ENCODE assay signal across 10 cellular contexts in genomic region chr13:25267715-25268114, GRCh38. TPM values are rescaled to one million over a fixed set of nuclear protein-coding genes. Genes with fewer than 3 reads are reported as not detected.
DNase-seq lines count a peak whose midpoint lies in the region; ATAC-seq and TF ChIP-seq lines count a peak whose summit lies in the region.
"Had no signal": no experiment of that assay in that cellular context is flagged by ENCODE, and none has a peak within 500 bp of the region (broad histone marks: within the 10 kb centered on the region; RNA-seq: fewer than 3 reads in every experiment).

No MANE protein-coding gene starts in this region.

- TF ChIP-seq POLR2A in gastrocnemius medialis (IDR thresholded peaks at IDR 0.05): no peak

- H3K9me3 Mint-ChIP-seq in glutamatergic neuron (ENCODE audit: unreplicated experiment): no peaks in the 10 kb centered on the region

- in situ Hi-C loops in gastrocnemius medialis (cut with MboI; ENCODE audit: low sequenced_read_pairs in 4 of 4): no loop called here

- H3K27ac ChIP-seq in gastrocnemius medialis: no peak overlapping the region

- TF ChIP-seq CTCF in BJ (IDR thresholded peaks at IDR 0.05; ENCODE audit: insufficient read depth, low read depth, low read length) (peak; percentile 32; the same call in 1 of the 2 replicates), GM12875 (IDR thresholded peaks at IDR 0.05; ENCODE audit: borderline replicate concordance, insufficient read depth, low read depth, low read length) (peak; percentile 13; the same call in 1 of the 2 replicates), glutamatergic neuron (IDR thresholded peaks at IDR 0.05; ENCODE audit: partially characterized antibody, unreplicated experiment) (no peak), gastrocnemius medialis (IDR thresholded peaks at IDR 0.05 in 4 of 5, conservative IDR thresholded peaks at IDR 0.05 in 1 of 5) (no peak)

- CTCF ChIA-PET in BJ (lab: Yijun Ruan, JAX): interaction anchor here (1.3 kb wide), 1 partner anchor 19 kb away, joined by 3 read pairs; no protein-coding TSS in a partner anchor

- H3K27me3 ChIP-seq in BJ (ENCODE audit: control insufficient read depth, insufficient read depth, low read length) (no peaks in the 10 kb centered on the region), gastrocnemius medialis (no peaks in the 10 kb centered on the region)

- peaks cover 12% of the 10 kb centered on the region for H3K4me1 Mint-ChIP-seq in glutamatergic neuron (ENCODE audit: low read depth, unreplicated experiment)

- no peak for DNase-seq in BJ (ENCODE audit: low read depth)
- peak; percentile 14 for DNase-seq in SW480 (ENCODE audit: low spot score)
- no peak for DNase-seq in glutamatergic neuron
- no peak for DNase-seq in gastrocnemius medialis
- DNase-seq: NCI-H1930; stimulated activated CD4-positive, alpha-beta T cell treated with anti-CD3 and anti-CD28 coated beads, Interleukin-4, amount 100 ng/mL, for 24 hours had no signal

- intact Hi-C loops in gastrocnemius medialis (cut with DNase I; ENCODE audit: low total_unique reads): no loop called here

- peak overlapping the region; percentile 7 for H3K27ac Mint-ChIP-seq in glutamatergic neuron (ENCODE audit: unreplicated experiment)

- H3K9me3 ChIP-seq in gastrocnemius medialis: no peaks in the 10 kb centered on the region

- peaks cover 4% of the 10 kb centered on the region for H3K27me3 Mint-ChIP-seq in glutamatergic neuron (ENCODE audit: unreplicated experiment)

- no peak overlapping the region for H3K4me3 ChIP-seq in BJ (ENCODE audit: low read depth, low read length)
- H3K4me3 ChIP-seq in GM12875 (ENCODE audit: low read depth, low read length): no peak overlapping the region
- H3K4me3 ChIP-seq in gastrocnemius medialis: no peak overlapping the region

- H3K4me1 ChIP-seq in gastrocnemius medialis: no peaks in the 10 kb centered on the region

- ATAC-seq in gastrocnemius medialis (no peak), HG02759 (IDR thresholded peaks at IDR 0.05; ENCODE audit: unreplicated experiment) (no peak), HG03135 (IDR thresholded peaks at IDR 0.05; ENCODE audit: unreplicated experiment) (no peak), GM21576 (IDR thresholded peaks at IDR 0.05; ENCODE audit: unreplicated experiment) (no peak)

- no peak overlapping the region for H3K4me3 Mint-ChIP-seq in glutamatergic neuron (ENCODE audit: unreplicated experiment)

- H3K36me3 Mint-ChIP-seq in glutamatergic neuron (ENCODE audit: unreplicated experiment): no peaks in the 10 kb centered on the region

- POLR2A ChIA-PET in BJ (lab: Charles Lee): no interaction called here

- peaks cover 3% of the 10 kb centered on the region for H3K36me3 ChIP-seq in BJ (ENCODE audit: control insufficient read depth, insufficient read depth, low read length)
- peaks cover 0 to 37% of the 10 kb centered on the region in 2 donors for H3K36me3 ChIP-seq in gastrocnemius medialis

RNA-seq across cellular contexts. Expression of gene MTMR6, which starts 19.6 kb away (rescaled TPM):
- polyA plus RNA-seq in BJ (2011; rRNA removed): 10.5 and 20.8 TPM in 2 replicates
- 8.2 and 8.7 TPM in 2 replicates for polyA minus RNA-seq in BJ (2011; rRNA and poly(A)+ RNA removed)
- total RNA-seq in glutamatergic neuron (ENCODE audit: unreplicated experiment) (95.3 TPM), gastrocnemius medialis (10 to 100 TPM; 17.5 to 25.1 (median 21.7) TPM)

RNA-seq across cellular contexts. Expression of gene NUP58, which starts 33.7 kb away (rescaled TPM):
- polyA plus RNA-seq in BJ (2011; rRNA removed): 20.4 and 38.9 TPM in 2 replicates
- 21.4 and 44.4 TPM in 2 replicates for polyA minus RNA-seq in BJ (2011; rRNA and poly(A)+ RNA removed)
- total RNA-seq in glutamatergic neuron (ENCODE audit: unreplicated experiment) (94.1 TPM), gastrocnemius medialis (10 to 100 TPM; 39.9 to 65.6 (median 56.9) TPM)

Comparison
In these comparisons a context has a peak if more than half of its experiments do, and no peak if none do; other contexts are left out.
1. CTCF ChIP-seq: peak in BJ (single experiment) and GM12875 (single experiment); none in glutamatergic neuron (single experiment) and gastrocnemius medialis (0 of 5).